In genomic region chr9:127388037-127388855, GRCh38 we compare ENCODE assay signal across 8 cellular contexts. TPM values are rescaled to one million over a fixed set of nuclear protein-coding genes. Genes with fewer than 3 reads are reported as not detected.
A peak's percentile ranks its signal among the peaks of the same experiment; 100 is the strongest.
DNase-seq lines count a peak whose midpoint lies in the region; ATAC-seq and TF ChIP-seq lines count a peak whose summit lies in the region.

No MANE protein-coding gene starts in this region.

- peak overlapping the region in 1 of 2 donors; percentile 65 for H3K4me3 Mint-ChIP-seq in CD14-positive monocyte

- H3K9me3 ChIP-seq in effector memory CD4-positive, alpha-beta T cell (ENCODE audit: control insufficient read depth, low read length): no peaks in the 10 kb centered on the region
- no peaks in the 10 kb centered on the region for H3K9me3 ChIP-seq in tibial nerve

- peak overlapping the region in 6 of 7 donors; percentile 33 to 81 (median 64) for H3K27ac Mint-ChIP-seq in CD14-positive monocyte

- H3K36me3 Mint-ChIP-seq in CD14-positive monocyte: no peaks in the 10 kb centered on the region

- peaks cover 9% of the 10 kb centered on the region for H3K4me1 ChIP-seq in effector memory CD4-positive, alpha-beta T cell (ENCODE audit: control insufficient read depth, insufficient read depth, low read length, poor library complexity, severe bottlenecking)
- peaks cover 0 to 17% (median 5%) of the 10 kb centered on the region in 4 donors for H3K4me1 ChIP-seq in tibial nerve

- H3K27ac ChIP-seq in effector memory CD4-positive, alpha-beta T cell (ENCODE audit: insufficient read depth, low read length, poor library complexity, severe bottlenecking): no peak overlapping the region
- peak overlapping the region; percentile 27 to 87 (median 54) for H3K27ac ChIP-seq in tibial nerve

- TF ChIP-seq EP300 in Ishikawa (IDR thresholded peaks at IDR 0.05; ENCODE audit: borderline replicate concordance) (no peak), tibial nerve (IDR thresholded peaks at IDR 0.05) (peak; percentile 18 to 79)

- H3K4me3 ChIP-seq in effector memory CD4-positive, alpha-beta T cell (ENCODE audit: insufficient read depth, low read depth, low read length, poor library complexity, severe bottlenecking): no peak overlapping the region
- no peak overlapping the region for H3K4me3 ChIP-seq in tibial nerve

- TF ChIP-seq POLR2A in tibial nerve (IDR thresholded peaks at IDR 0.05): no peak

- intact Hi-C loops in CD14-positive monocyte (cut with micrococcal nuclease): no loop called here

- no peak for TF ChIP-seq RAD21 in Ishikawa (IDR thresholded peaks at IDR 0.05; ENCODE audit: low read depth)

- peaks cover 21% of the 10 kb centered on the region for H3K27me3 ChIP-seq in effector memory CD4-positive, alpha-beta T cell (replicated peaks; ENCODE audit: control insufficient read depth, insufficient read depth, low read length, poor library complexity, severe bottlenecking)
- no peaks in the 10 kb centered on the region for H3K27me3 ChIP-seq in tibial nerve

- peaks cover 7 to 12% (median 11%) of the 10 kb centered on the region in 3 donors for H3K27me3 Mint-ChIP-seq in CD14-positive monocyte (ENCODE audit: low read depth in 3 of 3)

- H3K9me3 Mint-ChIP-seq in CD14-positive monocyte: no peaks in the 10 kb centered on the region

- TF ChIP-seq CTCF in CD14-positive monocyte (IDR thresholded peaks at IDR 0.05): no peak
- TF ChIP-seq CTCF in tibial nerve (IDR thresholded peaks at IDR 0.05): peak in 1 of 5 experiments; percentile 12

- no peaks in the 10 kb centered on the region for H3K36me3 ChIP-seq in effector memory CD4-positive, alpha-beta T cell (ENCODE audit: control insufficient read depth, insufficient read depth, low read length)
- peaks cover 0 to 15% (median 0%) of the 10 kb centered on the region in 3 donors for H3K36me3 ChIP-seq in tibial nerve

- peak; percentile 46 for ATAC-seq in GM21528 (IDR thresholded peaks at IDR 0.05; ENCODE audit: low FRiP score, unreplicated experiment)

- peak; percentile 67 for DNase-seq in CD14-positive monocyte (ENCODE audit: low spot score)
- DNase-seq in activated CD4-positive, alpha-beta T cell treated with anti-CD3 and anti-CD28 coated beads, Interleukin-2, amount 50 U/mL, for 1 hour: peak; percentile 75
- peak; percentile 83 to 88 (median 87) for DNase-seq in effector memory CD4-positive, alpha-beta T cell
- DNase-seq in non-pigmented ciliary epithelial cell (ENCODE audit: low read depth): peak; percentile 96
- DNase-seq in tibial nerve (ENCODE audit: low spot score in 2 of 2): peak; percentile 39 to 75
- no peak for DNase-seq in DMS79 treated with DMSO at 0.1 percent for 48 hours (lab: John Stamatoyannopoulos, UW)

- peaks cover 24% of the 10 kb centered on the region for H3K4me1 Mint-ChIP-seq in CD14-positive monocyte

- WGBS in tibial nerve, 2 donors: 27 to 29% methylated on average over 10 of the region's 10 CpGs

TF ChIP-seq in Ishikawa, 13 proteins besides CTCF, POLR2A, EP300 and RAD21:
- TF ChIP-seq NFIC (IDR thresholded peaks at IDR 0.05) (no peak), CEBPB (IDR thresholded peaks at IDR 0.05) (peak; percentile 29; the same call in 1 of the 2 replicates)

RNA-seq across cellular contexts. Expression of gene SLC2A8, which starts 8.7 kb away (rescaled TPM):
- polyA plus RNA-seq in CD14-positive monocyte: 1 to 10 TPM; 6.6 to 8.7 TPM
- total RNA-seq in tibial nerve: 10 to 100 TPM; 30.4 to 46.2 (median 31.7) TPM

RNA-seq across cellular contexts. Expression of gene ZNF79, which starts 35.9 kb away (rescaled TPM):
- 1 to 10 TPM; 1.4 to 2.0 TPM for polyA plus RNA-seq in CD14-positive monocyte
- 10 to 100 TPM; 11.6 to 18.0 (median 13.0) TPM for total RNA-seq in tibial nerve
